9 cellular contexts compared by ENCODE assay signal in genomic region chr2:86703704-86704370, GRCh38. TPM values are rescaled to one million over a fixed set of nuclear protein-coding genes. Genes with fewer than 3 reads are reported as not detected.
DNase-seq lines count a peak whose midpoint lies in the region; TF ChIP-seq lines count a peak whose summit lies in the region.
"Had no signal": no experiment of that assay in that cellular context is flagged by ENCODE, and none has a peak within 500 bp of the region (broad histone marks: within the 10 kb centered on the region; RNA-seq: fewer than 3 reads in every experiment).

No MANE protein-coding gene starts in this region.

- H3K36me3 ChIP-seq in muscle layer of duodenum (ENCODE audit: control insufficient read depth in 1 of 2, insufficient read depth in 2 of 2, low read length in 2 of 2): no peaks in the 10 kb centered on the region

- no peak overlapping the region for H3K4me3 ChIP-seq in muscle layer of duodenum (ENCODE audit: low read depth in 1 of 2, low read length in 2 of 2)

- H3K9me3 ChIP-seq in muscle layer of duodenum (ENCODE audit: control insufficient read depth in 1 of 2, low read length in 2 of 2): no peaks in the 10 kb centered on the region

- no peaks in the 10 kb centered on the region for H3K27me3 ChIP-seq in muscle layer of duodenum (ENCODE audit: low read depth, low read length)

- H3K9me3 Mint-ChIP-seq in chondrocyte (ENCODE audit: low read depth): peaks cover 5% of the 10 kb centered on the region
- H3K9me3 Mint-ChIP-seq: activated B cell treated with CpG ODN at 0.5 μM for 24 hours had no signal

- no peak for TF ChIP-seq CTCF in chondrocyte (IDR thresholded peaks at IDR 0.05)

- H3K27ac ChIP-seq in muscle layer of duodenum (ENCODE audit: low read length): peak overlapping the region; percentile 43

- in situ Hi-C loops in Caki2 (cut with HindIII; ENCODE audit: low pct_unique_long_range_greater_than_20kb, low sequenced_read_pairs): no loop called here

- DNase-seq in Caki2 (ENCODE audit: low read depth) (peak; percentile 76), NCI-H2081 (lab: John Stamatoyannopoulos, UW) (peak; percentile 63 to 88), chondrocyte (ENCODE audit: low spot score) (no peak), NCI-H2029 treated with DMSO at 0.1 percent for 48 hours (lab: John Stamatoyannopoulos, UW) (no peak), NOMO-1 (lab: John Stamatoyannopoulos, UW; ENCODE audit: unreplicated experiment in 2 of 2) (no peak)
- DNase-seq in activated CD4-positive, alpha-beta T cell treated with anti-CD3 and anti-CD28 coated beads for 1 hour: no peak
- DNase-seq in effector CD4-positive, alpha-beta T cell: no peak
- DNase-seq: activated B cell treated with CpG ODN at 0.5 μM for 24 hours had no signal

- no peak overlapping the region for H3K4me3 Mint-ChIP-seq in chondrocyte (ENCODE audit: unreplicated experiment)
- H3K4me3 Mint-ChIP-seq: activated B cell treated with CpG ODN at 0.5 μM for 24 hours had no signal

- peaks cover 0 to 10% of the 10 kb centered on the region in 2 donors for H3K4me1 ChIP-seq in muscle layer of duodenum (ENCODE audit: control insufficient read depth in 1 of 2, insufficient read depth in 2 of 2, low read length in 2 of 2)

- H3K27ac Mint-ChIP-seq in chondrocyte (ENCODE audit: unreplicated experiment): peak overlapping the region; percentile 63
- H3K27ac Mint-ChIP-seq: activated B cell treated with CpG ODN at 0.5 μM for 24 hours had no signal

- H3K36me3 Mint-ChIP-seq in chondrocyte (ENCODE audit: low read depth): no peaks in the 10 kb centered on the region

- peaks cover 30% of the 10 kb centered on the region for H3K4me1 Mint-ChIP-seq in chondrocyte (ENCODE audit: low read depth)
- H3K4me1 Mint-ChIP-seq: activated B cell treated with CpG ODN at 0.5 μM for 24 hours had no signal

- no peaks in the 10 kb centered on the region for H3K27me3 Mint-ChIP-seq in chondrocyte (ENCODE audit: low read depth)
- H3K27me3 Mint-ChIP-seq: activated B cell treated with CpG ODN at 0.5 μM for 24 hours had no signal

RNA-seq across cellular contexts. Expression of gene RMND5A, which starts 16.3 kb away (rescaled TPM):
- 36.9 and 61.4 TPM in 2 replicates for total RNA-seq in Caki2 (2014; rRNA removed; shearing (Covaris generic); ENCODE audit: low replicate concordance)
- 23.1 to 27.6 TPM (median 24.0 TPM) in 3 replicates for total RNA-seq in chondrocyte

Comparison
In these comparisons a context has a peak if more than half of its experiments do, and no peak if none do; other contexts are left out.
1. DNase-seq: peak in Caki2 (single experiment) and NCI-H2081 (2 of 2); none in chondrocyte (single experiment), activated CD4-positive, alpha-beta T cell treated with anti-CD3 and anti-CD28 coated beads for 1 hour (single experiment), NCI-H2029 treated with DMSO at 0.1 percent for 48 hours (single experiment), NOMO-1 (0 of 2) and effector CD4-positive, alpha-beta T cell (single experiment).